Comparison of ENCODE assay signal across 10 cellular contexts in the genomic region with DNA sequence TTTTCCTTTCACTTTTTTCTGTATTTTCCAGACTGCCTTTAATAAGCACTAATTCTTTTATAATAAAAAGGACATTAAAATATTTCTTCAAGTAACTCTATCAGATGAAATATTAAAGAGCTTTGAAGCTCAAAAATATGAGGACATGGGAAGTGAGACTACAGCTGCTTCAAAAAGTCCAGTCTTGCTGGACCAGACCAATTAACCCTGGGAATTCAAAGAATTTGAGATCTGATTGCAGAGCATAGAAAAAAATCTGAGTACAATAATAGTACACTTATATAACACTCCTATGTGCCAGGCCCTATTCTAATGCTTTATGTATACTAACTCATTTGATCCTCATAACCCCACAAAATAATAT. TPM values are rescaled to one million over a fixed set of nuclear protein-coding genes. Genes with fewer than 3 reads are reported as not detected.
A peak's percentile ranks its signal among the peaks of the same experiment; 100 is the strongest.
DNase-seq lines count a peak whose midpoint lies in the region; ATAC-seq and TF ChIP-seq lines count a peak whose summit lies in the region.
"Had no signal": no experiment of that assay in that cellular context is flagged by ENCODE, and none has a peak within 500 bp of the region (broad histone marks: within the 10 kb centered on the region; RNA-seq: fewer than 3 reads in every experiment).

No MANE protein-coding gene starts in this region.

- H3K4me3 ChIP-seq in SJSA1 (peak overlapping the region; percentile 16; the same call in 1 of the 2 replicates), esophagus squamous epithelium (no peak overlapping the region), rectal smooth muscle tissue (ENCODE audit: low read length) (no peak overlapping the region), colonic mucosa (no peak overlapping the region)

- no peak for TF ChIP-seq POLR2A in esophagus squamous epithelium (IDR thresholded peaks at IDR 0.05)

- intact Hi-C loops in esophagus squamous epithelium (cut with DNase I) (no loop called here), colonic mucosa (cut with DNase I) (loop anchor here (10.0 kb wide), 1 partner anchor 95 kb away; the partner anchor contains the start of gene CTNNAL1)

- no peaks in the 10 kb centered on the region for H3K9me3 ChIP-seq in SJSA1 (replicated peaks)
- no peaks in the 10 kb centered on the region for H3K9me3 ChIP-seq in esophagus squamous epithelium
- H3K9me3 ChIP-seq in colonic mucosa: no peaks in the 10 kb centered on the region

- no peak for TF ChIP-seq CTCF in esophagus squamous epithelium (IDR thresholded peaks at IDR 0.05)
- no peak for TF ChIP-seq CTCF in colonic mucosa (IDR thresholded peaks at IDR 0.05)

- peaks cover 12% of the 10 kb centered on the region for H3K36me3 ChIP-seq in SJSA1
- H3K36me3 ChIP-seq in esophagus squamous epithelium: peaks cover 0 to 12% (median 0%) of the 10 kb centered on the region in 3 donors
- no peaks in the 10 kb centered on the region for H3K36me3 ChIP-seq in rectal smooth muscle tissue (ENCODE audit: control insufficient read depth, insufficient read depth, low read length)
- H3K36me3 ChIP-seq in colonic mucosa: no peaks in the 10 kb centered on the region

- H3K27me3 ChIP-seq in SJSA1 (replicated peaks) (no peaks in the 10 kb centered on the region), esophagus squamous epithelium (no peaks in the 10 kb centered on the region), rectal smooth muscle tissue (ENCODE audit: control insufficient read depth, insufficient read depth, low read length) (no peaks in the 10 kb centered on the region), colonic mucosa (no peaks in the 10 kb centered on the region)

- H3K27ac ChIP-seq in SJSA1 (peak overlapping the region; percentile 96), esophagus squamous epithelium (peak overlapping the region; percentile 30 to 81 (median 70)), rectal smooth muscle tissue (ENCODE audit: low read depth, low read length) (peak overlapping the region; percentile 74), colonic mucosa (no peak overlapping the region)

- DNase-seq in Daoy (ENCODE audit: low read depth) (peak; percentile 25), SJSA1 (ENCODE audit: low read depth in 1 of 2, low spot score in 2 of 2) (no peak), esophagus squamous epithelium (lab: John Stamatoyannopoulos, UW) (no peak), NCI-H1092 (lab: John Stamatoyannopoulos, UW) (no peak), colonic mucosa (no peak), mesenteric fat pad (ENCODE audit: low spot score) (no peak)
- DNase-seq: GF-D8, NCI-H1930 had no signal

- H3K9ac ChIP-seq in rectal smooth muscle tissue (ENCODE audit: low read length) (no peak overlapping the region), colonic mucosa (ENCODE audit: low read depth in 2 of 2, low read length in 2 of 2) (no peak overlapping the region)

- H3K4me1 ChIP-seq in SJSA1 (replicated peaks) (peaks cover 48% of the 10 kb centered on the region), esophagus squamous epithelium (peaks cover 5 to 84% (median 44%) of the 10 kb centered on the region in 3 donors), rectal smooth muscle tissue (ENCODE audit: control insufficient read depth, insufficient read depth, low read length) (peaks cover 40% of the 10 kb centered on the region), colonic mucosa (no peaks in the 10 kb centered on the region)

- no peak for ATAC-seq in HG03097 (IDR thresholded peaks at IDR 0.05; ENCODE audit: low FRiP score, unreplicated experiment)

RNA-seq across cellular contexts. Expression of gene TMEM245, which starts 9.8 kb away (rescaled TPM):
- 42.7 and 43.9 TPM in 2 replicates for total RNA-seq in Daoy (2014; rRNA removed; shearing (Covaris generic))
- 26.6 and 45.1 TPM in 2 replicates for total RNA-seq in SJSA1 (2014; rRNA removed; shearing (Covaris generic))
- total RNA-seq in esophagus squamous epithelium (10 to 100 TPM; 12.5 to 45.4 (median 25.9) TPM), colonic mucosa (10 to 100 TPM; 25.1 to 39.7 TPM), mesenteric fat pad (62.3 TPM)

RNA-seq across cellular contexts. Expression of gene FRRS1L, which starts 57.1 kb away (rescaled TPM):
- 0.03 TPM in 1 of 2 replicates, not detected in the other for total RNA-seq in Daoy (2014; rRNA removed; shearing (Covaris generic))
- total RNA-seq in SJSA1 (2014; rRNA removed; shearing (Covaris generic)): not detected in 2 replicates
- total RNA-seq in esophagus squamous epithelium (1 to 10 TPM in 1 of 4 donors, under 1 TPM in 2, not detected in 1; 0.04 to 1.5 (median 0.12) TPM), colonic mucosa (1 to 10 TPM in 1 of 2 donors, under 1 TPM in 1; 0.12 to 1.8 TPM), mesenteric fat pad (0.32 TPM)
